Comparison of ENCODE assay signal across 8 cellular contexts in genomic region chr5:132293066-132293991, GRCh38. TPM values are rescaled to one million over a fixed set of nuclear protein-coding genes. Genes with fewer than 3 reads are reported as not detected.
DNase-seq lines count a peak whose midpoint lies in the region; ATAC-seq, FAIRE-seq and TF ChIP-seq lines count a peak whose summit lies in the region.

No MANE protein-coding gene starts in this region.

- H3K27ac ChIP-seq in right cardiac atrium (ENCODE audit: low read length) (peak overlapping the region; percentile 92), uterus (peak overlapping the region; percentile 95 to 100)

- ATAC-seq in HG02885 (IDR thresholded peaks at IDR 0.05; ENCODE audit: poor library complexity, unreplicated experiment) (peak; percentile 42), T-helper 17 cell (peak; percentile 57), right cardiac atrium (peak; percentile 78 to 82)

- H3K27me3 ChIP-seq in right cardiac atrium (ENCODE audit: control insufficient read depth, insufficient read depth), result no peaks in the 10 kb centered on the region
- no peaks in the 10 kb centered on the region for H3K27me3 ChIP-seq in uterus

- peaks cover 14% of the 10 kb centered on the region for H3K4me1 Mint-ChIP-seq in T-helper 17 cell

- DNase-seq in GM12892 (ENCODE audit: insufficient read length) (peak; percentile 57), NCI-H1694 treated with DMSO at 0.1 percent for 48 hours (lab: John Stamatoyannopoulos, UW) (peak; percentile 86), T-helper 17 cell (peak; percentile 44 to 48 (median 48)), anterior cingulate cortex (lab: John Stamatoyannopoulos, UW) (peak in 56 of 58 donors; percentile 20 to 93 (median 82)), right cardiac atrium (peak; percentile 94 to 96 (median 95)), pulmonary artery endothelial cell (ENCODE audit: low read depth, low spot score) (peak; percentile 63), uterus (peak; percentile 95 to 96)

- WGBS in right cardiac atrium, result 1% methylated on average over 50 of the region's 50 CpGs

- TF ChIP-seq POLR2A in GM12892 (IDR thresholded peaks at IDR 0.05; ENCODE audit: low read depth, low read length) (peak; percentile 70; the same call in 1 of the 2 replicates), uterus (IDR thresholded peaks at IDR 0.05) (peak; percentile 6 to 39)

- H3K9me3 ChIP-seq in T-helper 17 cell (ENCODE audit: control insufficient read depth, low read length, poor library complexity, severe bottlenecking) (no peaks in the 10 kb centered on the region), right cardiac atrium (ENCODE audit: control insufficient read depth, low read length) (no peaks in the 10 kb centered on the region), uterus (no peaks in the 10 kb centered on the region)

- no peaks in the 10 kb centered on the region for H3K36me3 Mint-ChIP-seq in T-helper 17 cell (ENCODE audit: low read depth)

- peaks cover 3% of the 10 kb centered on the region for H3K4me1 ChIP-seq in right cardiac atrium (ENCODE audit: control insufficient read depth, insufficient read depth, low read length)
- H3K4me1 ChIP-seq in uterus, result no peaks in the 10 kb centered on the region

- intact Hi-C loops in right cardiac atrium (cut with DNase I), result no loop called here
- intact Hi-C loops in uterus (cut with DNase I; ENCODE audit: low total_unique reads), result no loop called here

- peaks cover 18% of the 10 kb centered on the region for H3K27me3 Mint-ChIP-seq in T-helper 17 cell

- H3K36me3 ChIP-seq in uterus, result no peaks in the 10 kb centered on the region

- peak overlapping the region; percentile 21 for H3K27ac Mint-ChIP-seq in T-helper 17 cell

- peak overlapping the region; percentile 94 for H3K4me3 Mint-ChIP-seq in T-helper 17 cell

- FAIRE-seq in GM12892 (lab: Jason Lieb, UNC), result peak; percentile 50

- TF ChIP-seq CTCF in uterus (IDR thresholded peaks at IDR 0.05), result peak in 2 of 4 experiments; percentile 5 to 23

- H3K4me3 ChIP-seq in right cardiac atrium (ENCODE audit: low read length), result peak overlapping the region; percentile 43
- H3K4me3 ChIP-seq in uterus, result peak overlapping the region; percentile 53 to 71

RNA-seq across cellular contexts. Expression of gene SLC22A4, which starts 0.9 kb away (rescaled TPM):
- polyA plus RNA-seq in GM12892 (2012; ENCODE audit: missing spikeins), result not detected
- total RNA-seq in T-helper 17 cell (under 1 TPM in 1 of 2 donors, not detected in 1; 0.70 TPM), right cardiac atrium (1 to 10 TPM; 1.9 to 6.5 (median 2.4) TPM), pulmonary artery endothelial cell (4.4 and 6.7 TPM in 2 replicates), uterus (1 to 10 TPM in 3 of 4 donors, under 1 TPM in 1; 0.26 to 4.5 (median 2.3) TPM)
- 0.86 TPM for polyA plus RNA-seq in right cardiac atrium

RNA-seq across cellular contexts. Expression of gene PDLIM4, which starts 35.8 kb away (rescaled TPM):
- polyA plus RNA-seq in GM12892 (2012; ENCODE audit: missing spikeins), result 2.9 TPM
- not detected for total RNA-seq in T-helper 17 cell
- total RNA-seq in right cardiac atrium, result 100 to 1,000 TPM in 1 of 4 donors, 10 to 100 TPM in 3; 47.8 to 113 (median 54.3) TPM
- 35.0 TPM for polyA plus RNA-seq in right cardiac atrium
- 73.2 and 77.6 TPM in 2 replicates for total RNA-seq in pulmonary artery endothelial cell
- 100 to 1,000 TPM in 1 of 4 donors, 10 to 100 TPM in 3; 14.1 to 148 (median 45.3) TPM for total RNA-seq in uterus

Comparison
In these comparisons a context has a peak if more than half of its experiments do, and no peak if none do; other contexts are left out.
1. Peak in every context shown above with its lines: DNase-seq, ATAC-seq, H3K4me3 ChIP-seq and H3K27ac ChIP-seq.
2. RNA of gene PDLIM4, which starts 35.8 kb away (total RNA-seq): 73.2 to 77.6 TPM in pulmonary artery endothelial cell, 47.8 to 113 TPM in right cardiac atrium and 14.1 to 148 TPM in uterus; not detected in T-helper 17 cell; every median in the first group is over 10 times any median in the second.